Comparison of ENCODE assay signal across 1 cellular context in genomic region chr9:97997330-97998276, GRCh38.
TF ChIP-seq lines count a peak whose summit lies in the region.

No MANE protein-coding gene starts in this region.

TF ChIP-seq in IMR-90, 13 proteins besides CTCF, POLR2A, EP300 and RAD21 (continued from another document):
- TF ChIP-seq ELK1 (IDR thresholded peaks at IDR 0.05; ENCODE audit: borderline replicate concordance, low read depth, low read length) (no peak), USF2 (IDR thresholded peaks at IDR 0.05; ENCODE audit: low read depth, low read length) (no peak), SMC3 (IDR thresholded peaks at IDR 0.05; ENCODE audit: low read depth, low read length) (no peak), RFX5 (IDR thresholded peaks at IDR 0.05; ENCODE audit: low read depth, low read length) (no peak), FOS (IDR thresholded peaks at IDR 0.05; ENCODE audit: low read depth, low read length) (no peak), CHD1 (IDR thresholded peaks at IDR 0.05; ENCODE audit: low read depth, low read length) (no peak)
TF ChIP-seq in IMR-90: peak in this region for 0.
